ENCODE assay signal across 30 cellular contexts in the genomic region with DNA sequence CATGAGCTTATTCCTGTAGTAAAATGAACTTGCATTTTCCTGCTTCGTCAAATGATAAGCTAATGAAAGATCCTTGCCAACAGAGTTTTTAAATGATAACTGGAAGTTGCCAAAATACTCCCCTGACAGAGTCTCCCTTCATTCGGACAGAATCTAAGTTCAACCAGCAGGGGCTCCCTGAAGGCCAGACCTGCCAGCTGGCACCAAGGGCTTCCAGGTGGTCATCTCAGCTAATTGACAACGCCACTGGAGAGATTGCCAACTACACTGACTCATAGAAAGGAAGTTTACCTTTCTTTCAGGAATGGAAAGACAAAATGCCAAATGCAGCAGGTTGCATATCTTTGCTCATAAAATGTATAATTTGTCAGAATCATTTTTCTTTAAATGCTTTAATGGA.
DNase-seq lines count a peak whose midpoint lies in the region; ATAC-seq, FAIRE-seq and TF ChIP-seq lines count a peak whose summit lies in the region.
"Had no signal": no experiment of that assay in that cellular context is flagged by ENCODE, and none has a peak within 500 bp of the region (broad histone marks: within the 10 kb centered on the region; RNA-seq: fewer than 3 reads in every experiment).

No MANE protein-coding gene starts in this region.

- H2BK15ac ChIP-seq in H1 (ENCODE audit: low read length) = no peak overlapping the region

- H3K9me3 Mint-ChIP-seq in Calu3 (ENCODE audit: low read depth, unreplicated experiment) = no peaks in the 10 kb centered on the region
- no peaks in the 10 kb centered on the region for H3K9me3 Mint-ChIP-seq in activated T-cell treated with anti-CD3 and anti-CD28 coated beads, Interleukin-2, amount 50 U/mL, for 24 hours

- H3K56ac ChIP-seq in H1 (replicated peaks; ENCODE audit: insufficient read length, low read depth, low read length) = no peak overlapping the region

- TF ChIP-seq EP300 in H1 (IDR thresholded peaks at IDR 0.05; ENCODE audit: borderline replicate concordance in 1 of 2, low read depth in 2 of 2, low read length in 2 of 2) = no peak

- H2BK12ac ChIP-seq in H1 (ENCODE audit: low read depth, low read length) = no peak overlapping the region

- no peaks in the 10 kb centered on the region for H4K20me1 ChIP-seq in H1 (replicated peaks in 1 of 2; ENCODE audit: control insufficient read depth in 1 of 2, insufficient read depth in 2 of 2, low read length in 2 of 2)
- H4K20me1 ChIP-seq: BLaER1 had no signal

- no peaks in the 10 kb centered on the region for H3K4me1 ChIP-seq in H1 (replicated peaks in 1 of 4; ENCODE audit: control insufficient read depth in 3 of 4, insufficient read depth in 4 of 4, low read length in 3 of 4)
- H3K4me1 ChIP-seq: ascending aorta, BLaER1, parathyroid adenoma, spleen had no signal

- H3K4me1 Mint-ChIP-seq in Calu3 (ENCODE audit: low read depth, unreplicated experiment) = no peaks in the 10 kb centered on the region
- H3K4me1 Mint-ChIP-seq in activated T-cell treated with anti-CD3 and anti-CD28 coated beads, Interleukin-2, amount 50 U/mL, for 24 hours (ENCODE audit: low read depth) = no peaks in the 10 kb centered on the region
- H3K4me1 Mint-ChIP-seq: activated CD4-positive, alpha-beta memory T cell treated with anti-CD3 and anti-CD28 coated beads, Interleukin-2, amount 10 ng/mL, durations not matched to agents 7 days and 5 days; activated naive CD8-positive, alpha-beta T cell treated with anti-CD3 and anti-CD28 coated beads for 36 hours; stimulated activated effector memory CD8-positive, alpha-beta T cell treated with anti-CD3 and anti-CD28 coated beads, Interleukin-12 subunit alpha, Interleukin-12 subunit beta, amount 100 ng/mL, for 72 hours had no signal

- H3K79me1 ChIP-seq in H1 (ENCODE audit: low read depth, low read length) = no peaks in the 10 kb centered on the region

- no peak overlapping the region for H3K9ac ChIP-seq in H1 (replicated peaks in 1 of 4; ENCODE audit: extremely low read depth in 1 of 4, low read depth in 3 of 4, low read length in 3 of 4)
- H3K9ac ChIP-seq: BLaER1, parathyroid adenoma had no signal

- WGBS in H1 (ENCODE audit: extremely low coverage in 1 of 2, insufficient coverage in 1 of 2, insufficient read length in 1 of 2, insufficient replicate concordance in 2 of 2, low coverage in 1 of 2, low lambda C conversion rate in 2 of 2, missing lambda C conversion rate in 1 of 2), 2 experiments = 85% methylated on average over 3 of the region's 3 CpGs; no CpG with 5 or more reads in 1 of the 2 experiments

- ATAC-seq in HG02981 (IDR thresholded peaks at IDR 0.05; ENCODE audit: unreplicated experiment) (no peak), GM21390 (IDR thresholded peaks at IDR 0.05; ENCODE audit: unreplicated experiment) (no peak)
- ATAC-seq: right cardiac atrium; stimulated activated effector memory CD8-positive, alpha-beta T cell treated with anti-CD3 and anti-CD28 coated beads, Interleukin-12 subunit alpha, Interleukin-12 subunit beta, amount 100 ng/mL, for 72 hours had no signal

- TF ChIP-seq RAD21 in H1 (IDR thresholded peaks at IDR 0.05 in 1 of 2, conservative IDR thresholded peaks at IDR 0.05 in 1 of 2; ENCODE audit: low read depth in 2 of 2, low read length in 2 of 2) = peak; percentile 21 to 37; a peak in 3 of 4 replicates

- BruUV-seq in Calu3 (replicated peaks; lab: Mats Ljungman, UMichigan) = no TSS peak

- H3K36me3 Mint-ChIP-seq in Calu3 (ENCODE audit: insufficient read depth, unreplicated experiment) = no peaks in the 10 kb centered on the region
- H3K36me3 Mint-ChIP-seq in activated T-cell treated with anti-CD3 and anti-CD28 coated beads, Interleukin-2, amount 50 U/mL, for 24 hours (ENCODE audit: low read depth) = no peaks in the 10 kb centered on the region
- H3K36me3 Mint-ChIP-seq: activated naive CD8-positive, alpha-beta T cell treated with anti-CD3 and anti-CD28 coated beads for 36 hours; stimulated activated effector memory CD8-positive, alpha-beta T cell treated with anti-CD3 and anti-CD28 coated beads, Interleukin-12 subunit alpha, Interleukin-12 subunit beta, amount 100 ng/mL, for 72 hours had no signal

- no peaks in the 10 kb centered on the region for H3K23me2 ChIP-seq in H1 (ENCODE audit: low read depth, low read length)

- H2BK5ac ChIP-seq in H1 (ENCODE audit: low read depth, low read length) = no peak overlapping the region

- intact Hi-C loops in Calu3 (cut with micrococcal nuclease; ENCODE audit: unreplicated experiment) = no loop called here

- DNase-seq in Calu3 (peak; percentile 13), H7 (peak; percentile 5), NCI-H524 treated with DMSO at 0.1 percent for 48 hours (lab: John Stamatoyannopoulos, UW) (peak; percentile 1), H1 (ENCODE audit: low read depth in 1 of 2, low spot score in 2 of 2) (no peak), GM10248 (ENCODE audit: extremely low spot score) (no peak)
- no peak for DNase-seq in activated T-cell treated with anti-CD3 and anti-CD28 coated beads, Interleukin-2, amount 50 U/mL, for 24 hours
- DNase-seq: ACHN; activated CD4-positive, alpha-beta memory T cell treated with anti-CD3 and anti-CD28 coated beads, Interleukin-2, amount 10 ng/mL, durations not matched to agents 7 days and 5 days; activated effector memory CD4-positive, alpha-beta T cell treated with Interleukin-2 at 50 U/mL for 16 hours; activated naive CD8-positive, alpha-beta T cell treated with anti-CD3 and anti-CD28 coated beads for 36 hours; central memory CD4-positive, alpha-beta T cell; GDM1; Kasumi-1; kidney glomerular epithelial cell; MV-4-11; NCI-H2081 treated with DMSO at 0.1 percent for 48 hours; NCI-H526; PC-9; right cardiac atrium; spleen; stimulated activated CD4-positive, alpha-beta T cell treated with anti-CD3 and anti-CD28 coated beads, Interleukin-2, amount 100 ng/mL, for 48 hours had no signal

- H4K5ac ChIP-seq in H1 (ENCODE audit: insufficient read length, low read depth, low read length) = no peak overlapping the region

- no peak overlapping the region for H2BK20ac ChIP-seq in H1 (ENCODE audit: low read length)

- H3K23ac ChIP-seq in H1 (ENCODE audit: insufficient read length) = no peak overlapping the region

- H3K79me2 ChIP-seq in H1 (ENCODE audit: control insufficient read depth in 1 of 2, insufficient read depth in 2 of 2, low read length in 2 of 2) = no peaks in the 10 kb centered on the region
- H3K79me2 ChIP-seq: parathyroid adenoma had no signal

- TF ChIP-seq CTCF in Calu3 (IDR thresholded peaks at IDR 0.05; ENCODE audit: unreplicated experiment) (no peak), H1 (IDR thresholded peaks at IDR 0.05; ENCODE audit: control extremely low read depth in 1 of 3, insufficient read depth in 1 of 3, low read depth in 1 of 3, low read length in 3 of 3) (peak in 2 of 3 experiments; percentile 11 to 17; a peak in 2 of 4 replicates), GM10248 (IDR thresholded peaks at IDR 0.05; ENCODE audit: control extremely low read depth, extremely low read depth, low read depth, missing control alignments) (no peak)

- CTCF ChIA-PET in Calu3 (lab: Charles Lee) (no interaction called here), H1 (lab: Charles Lee; ENCODE audit: partially characterized antibody) (interaction anchor here (0.7 kb wide), 1 partner anchor 585 kb away, joined by 3 read pairs; no protein-coding TSS in a partner anchor), GM10248 (lab: Yijun Ruan, JAX) (no interaction called here)

- H3K4ac ChIP-seq in H1 (replicated peaks; ENCODE audit: insufficient read length, low read depth, low read length) = no peak overlapping the region

- H3K27ac ChIP-seq in H1 (ENCODE audit: low read depth, low read length) = no peak overlapping the region
- H3K27ac ChIP-seq: ascending aorta, BLaER1, parathyroid adenoma, PC-9, spleen had no signal

- H3K27me3 ChIP-seq in H7 (ENCODE audit: control insufficient read depth, insufficient read depth, low read length) (no peaks in the 10 kb centered on the region), H1 (replicated peaks in 1 of 4; ENCODE audit: control insufficient read depth in 3 of 4, extremely low read depth in 1 of 4, insufficient read depth in 3 of 4, low read length in 3 of 4) (no peaks in the 10 kb centered on the region)
- H3K27me3 ChIP-seq: ascending aorta, BLaER1, spleen had no signal

- no peak overlapping the region for H2AFZ ChIP-seq in H1 (ENCODE audit: low read length)
- H2AFZ ChIP-seq: parathyroid adenoma, PC-9 had no signal

- no peak overlapping the region for H2AK5ac ChIP-seq in H1 (ENCODE audit: low read depth, low read length)

- H3K18ac ChIP-seq in H1 (ENCODE audit: extremely low read depth, low read length) = no peak overlapping the region

- no peaks in the 10 kb centered on the region for H3K9me3 ChIP-seq in H1 (ENCODE audit: insufficient read depth in 2 of 2, low read depth in 1 of 2, low read length in 1 of 2)
- H3K9me3 ChIP-seq: ascending aorta, BLaER1 had no signal

- H3K14ac ChIP-seq in H1 (ENCODE audit: insufficient read length) = no peak overlapping the region

- no peak overlapping the region for H4K8ac ChIP-seq in H1 (ENCODE audit: extremely low read depth, insufficient read depth, low read length)

- no peak overlapping the region for H4K91ac ChIP-seq in H1 (replicated peaks; ENCODE audit: insufficient read length, low read length)

- no peaks in the 10 kb centered on the region for H3K36me3 ChIP-seq in H7 (replicated peaks; ENCODE audit: control insufficient read depth, insufficient read depth, low read length)
- no peaks in the 10 kb centered on the region for H3K36me3 ChIP-seq in H1 (ENCODE audit: control insufficient read depth in 2 of 4, insufficient read depth in 4 of 4, low read length in 3 of 4)
- H3K36me3 ChIP-seq: ascending aorta, BLaER1, spleen had no signal

- POLR2A ChIA-PET in H1 (lab: Charles Lee; ENCODE audit: partially characterized antibody) = no interaction called here
- POLR2A ChIA-PET in GM10248 (lab: Yijun Ruan, JAX) = no interaction called here

- H3K4me2 ChIP-seq in H1 (ENCODE audit: insufficient read depth in 1 of 2, low read depth in 2 of 2, low read length in 2 of 2) = no peak overlapping the region
- H3K4me2 ChIP-seq: BLaER1, PC-9 had no signal

- no peak for FAIRE-seq in H1 (lab: Jason Lieb, UNC)
- FAIRE-seq: endothelial cell of umbilical vein, GM18507 had no signal

- no peak for TF ChIP-seq POLR2A in H1 (IDR thresholded peaks at IDR 0.05; ENCODE audit: control extremely low read depth in 1 of 2, low read depth in 2 of 2, low read length in 2 of 2)

- no peak overlapping the region for H3K4me3 ChIP-seq in H7 (ENCODE audit: insufficient read depth, low read depth, low read length)
- H3K4me3 ChIP-seq in H1 (ENCODE audit: extremely low read depth in 1 of 4, insufficient read depth in 2 of 4, low read depth in 3 of 4, low read length in 4 of 4) = no peak overlapping the region
- H3K4me3 ChIP-seq: ascending aorta, BLaER1, lung, PC-9, spleen had no signal

- H2BK120ac ChIP-seq in H1 (replicated peaks; ENCODE audit: low read depth, low read length) = no peak overlapping the region

- no peak overlapping the region for H3K4me3 Mint-ChIP-seq in Calu3 (ENCODE audit: low read depth, unreplicated experiment)
- H3K4me3 Mint-ChIP-seq in activated T-cell treated with anti-CD3 and anti-CD28 coated beads, Interleukin-2, amount 50 U/mL, for 24 hours = no peak overlapping the region
- H3K4me3 Mint-ChIP-seq: activated CD4-positive, alpha-beta memory T cell treated with anti-CD3 and anti-CD28 coated beads, Interleukin-2, amount 10 ng/mL, durations not matched to agents 7 days and 5 days; activated naive CD8-positive, alpha-beta T cell treated with anti-CD3 and anti-CD28 coated beads for 36 hours; stimulated activated effector memory CD8-positive, alpha-beta T cell treated with anti-CD3 and anti-CD28 coated beads, Interleukin-12 subunit alpha, Interleukin-12 subunit beta, amount 100 ng/mL, for 72 hours had no signal

- no peaks in the 10 kb centered on the region for H3K27me3 Mint-ChIP-seq in Calu3 (ENCODE audit: unreplicated experiment)
- no peaks in the 10 kb centered on the region for H3K27me3 Mint-ChIP-seq in activated T-cell treated with anti-CD3 and anti-CD28 coated beads, Interleukin-2, amount 50 U/mL, for 24 hours
- H3K27me3 Mint-ChIP-seq: activated CD4-positive, alpha-beta memory T cell treated with anti-CD3 and anti-CD28 coated beads, Interleukin-2, amount 10 ng/mL, durations not matched to agents 7 days and 5 days had no signal

- H3K27ac Mint-ChIP-seq in Calu3 (ENCODE audit: unreplicated experiment) = no peak overlapping the region
- H3K27ac Mint-ChIP-seq in activated T-cell treated with anti-CD3 and anti-CD28 coated beads, Interleukin-2, amount 50 U/mL, for 24 hours = no peak overlapping the region
- H3K27ac Mint-ChIP-seq: activated CD4-positive, alpha-beta memory T cell treated with anti-CD3 and anti-CD28 coated beads, Interleukin-2, amount 10 ng/mL, durations not matched to agents 7 days and 5 days; activated naive CD8-positive, alpha-beta T cell treated with anti-CD3 and anti-CD28 coated beads for 36 hours; stimulated activated effector memory CD8-positive, alpha-beta T cell treated with anti-CD3 and anti-CD28 coated beads, Interleukin-12 subunit alpha, Interleukin-12 subunit beta, amount 100 ng/mL, for 72 hours had no signal

Comparison
In these comparisons a context has a peak if more than half of its experiments do, and no peak if none do; other contexts are left out.
1. DNase-seq: peak in Calu3 (single experiment), H7 (single experiment) and NCI-H524 treated with DMSO at 0.1 percent for 48 hours (single experiment); none in H1 (0 of 2), activated T-cell treated with anti-CD3 and anti-CD28 coated beads, Interleukin-2, amount 50 U/mL, for 24 hours (single experiment) and GM10248 (single experiment).
2. CTCF ChIP-seq: peak in H1 (2 of 3); none in Calu3 (single experiment) and GM10248 (single experiment).